ENCODE assay signal across 11 cellular contexts in the genomic region with DNA sequence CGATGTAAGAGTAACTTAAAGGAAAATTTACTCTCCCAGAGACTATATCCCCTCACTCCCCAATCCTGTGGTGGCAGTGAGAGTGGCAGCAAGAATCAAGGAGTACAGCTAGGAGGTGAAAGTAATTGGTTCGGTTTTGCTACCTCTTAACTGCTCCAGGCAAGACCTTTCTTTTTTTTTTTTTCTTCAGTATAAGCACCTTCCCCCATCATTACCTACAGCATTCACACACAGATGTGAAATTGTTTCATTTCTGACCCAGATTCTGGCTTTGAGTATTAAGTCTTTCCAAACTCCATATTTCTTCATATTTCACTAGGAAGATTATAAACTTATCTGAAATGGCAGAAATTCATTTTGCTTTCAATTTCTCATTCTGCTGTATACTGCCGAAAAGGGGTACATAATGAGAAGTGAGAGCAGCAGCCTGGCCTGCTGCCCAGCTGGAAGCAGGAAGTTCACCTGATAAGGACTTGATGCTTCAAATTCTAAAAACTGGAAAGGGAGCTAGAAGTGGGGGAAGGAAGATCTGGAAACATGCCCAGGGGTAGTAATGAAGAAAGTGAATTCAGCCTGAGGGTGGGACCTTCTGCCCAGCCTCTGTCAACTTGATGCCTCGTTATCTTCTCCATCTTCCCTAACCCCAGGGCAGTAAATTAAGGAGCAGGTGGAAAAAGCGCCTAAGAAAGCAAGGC.
DNase-seq lines count a peak whose midpoint lies in the region; ATAC-seq and TF ChIP-seq lines count a peak whose summit lies in the region.
"Had no signal": no experiment of that assay in that cellular context is flagged by ENCODE, and none has a peak within 500 bp of the region (broad histone marks: within the 10 kb centered on the region; RNA-seq: fewer than 3 reads in every experiment).

No MANE protein-coding gene starts in this region.

- 0 out of 2 replicates have a peak overlapping the region, but pooled peaks have one; percentile 5 for H3K9ac ChIP-seq in SU-DHL-6 (ENCODE audit: low read length)

- peaks cover 0 to 9% (median 4%) of the 10 kb centered on the region in 4 donors for H3K4me1 Mint-ChIP-seq in CD4-positive, alpha-beta memory T cell

- H3K9me3 ChIP-seq in CD4-positive, alpha-beta memory T cell (ENCODE audit: control insufficient read depth in 1 of 2, low read length in 2 of 2): no peaks in the 10 kb centered on the region
- no peaks in the 10 kb centered on the region for H3K9me3 ChIP-seq in HEK293 (ENCODE audit: control insufficient read depth, insufficient read depth, low read depth, low read length)
- H3K9me3 ChIP-seq in SU-DHL-6 (ENCODE audit: insufficient read depth, low read length): no peaks in the 10 kb centered on the region

- TF ChIP-seq CTCF in HEK293 (tag by site-specific recombination; IDR thresholded peaks at IDR 0.05): no peak
- no peak for TF ChIP-seq CTCF in SU-DHL-6 (IDR thresholded peaks at IDR 0.05; ENCODE audit: insufficient read depth, low read length, poor library complexity, severe bottlenecking)

- H3K9me3 Mint-ChIP-seq in CD4-positive, alpha-beta memory T cell: no peaks in the 10 kb centered on the region

- no peaks in the 10 kb centered on the region for H3K79me2 ChIP-seq in SU-DHL-6 (ENCODE audit: insufficient read depth, low read length)

- H3K27ac Mint-ChIP-seq in CD4-positive, alpha-beta memory T cell: peak overlapping the region in 4 of 7 donors; percentile 17 to 85 (median 39)

- H3K4me3 ChIP-seq in CD4-positive, alpha-beta memory T cell (ENCODE audit: low read length in 2 of 2): no peak overlapping the region
- H3K4me3 ChIP-seq in HEK293 (ENCODE audit: low read depth, low read length) (no peak overlapping the region), SU-DHL-6 (ENCODE audit: insufficient read depth, low read length, poor library complexity, severe bottlenecking) (no peak overlapping the region)

- intact Hi-C loops in CD4-positive, alpha-beta memory T cell (cut with micrococcal nuclease): no loop called here
- intact Hi-C loops in left colon (cut with DNase I, micrococcal nuclease): no loop called here

- no peak overlapping the region for H3K4me3 Mint-ChIP-seq in CD4-positive, alpha-beta memory T cell

- H3K36me3 ChIP-seq in CD4-positive, alpha-beta memory T cell (ENCODE audit: insufficient read depth, low read length): peaks cover 32% of the 10 kb centered on the region
- H3K36me3 ChIP-seq in HEK293 (ENCODE audit: control insufficient read depth in 2 of 2, insufficient read depth in 1 of 2, low read length in 2 of 2): peaks cover 34 to 55% of the 10 kb centered on the region in 2 experiments
- peaks cover 10% of the 10 kb centered on the region; the same call in 1 of the 2 replicates for H3K36me3 ChIP-seq in SU-DHL-6 (ENCODE audit: low read length)

- peak overlapping the region; percentile 16 for H3K4me2 ChIP-seq in SU-DHL-6 (ENCODE audit: low read depth, low read length, poor library complexity, severe bottlenecking)

- H3K27me3 ChIP-seq in CD4-positive, alpha-beta memory T cell (ENCODE audit: insufficient read depth, low read length): no peaks in the 10 kb centered on the region
- H3K27me3 ChIP-seq in SU-DHL-6 (ENCODE audit: low read length): no peaks in the 10 kb centered on the region

- H3K9me2 ChIP-seq in SU-DHL-6 (replicated peaks; ENCODE audit: insufficient read depth, low read length): no peaks in the 10 kb centered on the region

- peaks cover 45 to 78% of the 10 kb centered on the region in 2 donors for H3K36me3 Mint-ChIP-seq in CD4-positive, alpha-beta memory T cell

- H3K4me1 ChIP-seq in CD4-positive, alpha-beta memory T cell (ENCODE audit: insufficient read depth, low read length): no peaks in the 10 kb centered on the region
- H3K4me1 ChIP-seq in HEK293 (ENCODE audit: control insufficient read depth, insufficient read depth, low read length): peaks cover 16% of the 10 kb centered on the region

- DNase-seq in CD4-positive, alpha-beta memory T cell: no peak
- DNase-seq in left colon: peak; percentile 22 to 26
- no peak for DNase-seq in HEK293T (ENCODE audit: extremely low spot score)
- no peak for DNase-seq in KG1 (lab: John Stamatoyannopoulos, UW)
- DNase-seq in HCEC 1CT: no peak
- DNase-seq: kidney glomerular epithelial cell, NCI-H2081 had no signal

- POLR2A ChIA-PET in CD4-positive, alpha-beta memory T cell (lab: Charles Lee; ENCODE audit: partially characterized antibody): no interaction called here
- POLR2A ChIA-PET in HEK293 (lab: Yijun Ruan, JAX) (no interaction called here), HEK293T (lab: Yijun Ruan, JAX) (no interaction called here)

- no peaks in the 10 kb centered on the region for H3K27me3 Mint-ChIP-seq in CD4-positive, alpha-beta memory T cell

- CTCF ChIA-PET in CD4-positive, alpha-beta memory T cell (lab: Charles Lee; ENCODE audit: partially characterized antibody): no interaction called here
- CTCF ChIA-PET in HEK293 (lab: Yijun Ruan, JAX): interaction anchor here (0.7 to 3.6 kb wide), 4 partner anchors 23 to 145 kb away, joined by 3 to 17 read pairs (median 4); no protein-coding TSS in a partner anchor
- CTCF ChIA-PET in HEK293T (lab: Yijun Ruan, JAX): interaction anchor here (1.3 kb wide), 1 partner anchor 98 kb away, joined by 4 read pairs; no protein-coding TSS in a partner anchor

- H3F3A ChIP-seq in SU-DHL-6 (ENCODE audit: insufficient read depth): no peaks in the 10 kb centered on the region

- no peaks in the 10 kb centered on the region for H4K20me1 ChIP-seq in SU-DHL-6 (ENCODE audit: low read depth, low read length)

- peak; percentile 53 for ATAC-seq in left colon
- no peak for ATAC-seq in GM18511 (IDR thresholded peaks at IDR 0.05; ENCODE audit: unreplicated experiment)
- ATAC-seq: activated CD4-positive, CD25-positive, alpha-beta regulatory T cell treated with anti-CD3 and anti-CD28 coated beads, Interleukin-2, amount 50 U/mL, for 24 hours had no signal

- H3K27ac ChIP-seq in CD4-positive, alpha-beta memory T cell (ENCODE audit: low read depth, low read length): no peak overlapping the region
- peak overlapping the region; percentile 50; the same call in 1 of the 2 replicates for H3K27ac ChIP-seq in HEK293 (ENCODE audit: extremely low read depth, low read depth, low read length)
- 0 out of 2 replicates have a peak overlapping the region, but pooled peaks have one; percentile 5 for H3K27ac ChIP-seq in SU-DHL-6 (ENCODE audit: low read depth, low read length)

- no peak overlapping the region for H2AFZ ChIP-seq in SU-DHL-6 (ENCODE audit: low read depth, low read length, severe bottlenecking)

TF ChIP-seq in HEK293, 187 proteins besides CTCF, POLR2A, EP300 and RAD21 (continues in another document):
- TF ChIP-seq ZNF692 (tag by site-specific recombination; IDR thresholded peaks at IDR 0.05) (peak; percentile 79), MZF1 (tag by site-specific recombination; IDR thresholded peaks at IDR 0.05; ENCODE audit: borderline replicate concordance) (peak; percentile 58; the same call in 1 of the 2 replicates), ZNF747 (tag by site-specific recombination; IDR thresholded peaks at IDR 0.05) (no peak), IKZF3 (tag by site-specific recombination; IDR thresholded peaks at IDR 0.05) (peak; percentile 37; the same call in 1 of the 2 replicates), ZNF580 (tag by site-specific recombination; IDR thresholded peaks at IDR 0.05) (peak; percentile 70; the same call in 1 of the 2 replicates), SCRT2 (tag by site-specific recombination; IDR thresholded peaks at IDR 0.05) (no peak), ZNF660 (tag by site-specific recombination; IDR thresholded peaks at IDR 0.05) (peak; percentile 59; the same call in 1 of the 2 replicates)

TF ChIP-seq in HEK293T, 16 proteins besides CTCF, POLR2A, EP300 and RAD21:
- TF ChIP-seq BHLHE40 (IDR thresholded peaks at IDR 0.05; ENCODE audit: borderline replicate concordance): no peak
- no peak for TF ChIP-seq SP1 (IDR thresholded peaks at IDR 0.05)
- TF ChIP-seq HDGF (IDR thresholded peaks at IDR 0.05; ENCODE audit: borderline replicate concordance): no peak
- TF ChIP-seq NFRKB (IDR thresholded peaks at IDR 0.05): no peak
- no peak for TF ChIP-seq L3MBTL2 (conservative IDR thresholded peaks at IDR 0.05)
- no peak for TF ChIP-seq ARNT (IDR thresholded peaks at IDR 0.05)
- no peak for TF ChIP-seq FOXM1 (IDR thresholded peaks at IDR 0.05; ENCODE audit: borderline replicate concordance)
- no peak for TF ChIP-seq SUZ12 (IDR thresholded peaks at IDR 0.05)
- TF ChIP-seq LEF1 (IDR thresholded peaks at IDR 0.05; ENCODE audit: borderline replicate concordance): no peak
- no peak for TF ChIP-seq TARDBP (IDR thresholded peaks at IDR 0.05)
- TF ChIP-seq ZNF384 (IDR thresholded peaks at IDR 0.05): no peak
- no peak for TF ChIP-seq CTBP1 (IDR thresholded peaks at IDR 0.05; ENCODE audit: borderline replicate concordance)
- TF ChIP-seq PKNOX1 (IDR thresholded peaks at IDR 0.05): no peak
- TF ChIP-seq FOXA1 (IDR thresholded peaks at IDR 0.05): no peak
- TF ChIP-seq ELF4 (IDR thresholded peaks at IDR 0.05): no peak

Comparison
In these comparisons a context has a peak if more than half of its experiments do, and no peak if none do; other contexts are left out.
1. DNase-seq: peak in left colon (2 of 2); none in CD4-positive, alpha-beta memory T cell (0 of 5), HEK293T (single experiment), KG1 (single experiment) and HCEC 1CT (single experiment).